34 cellular contexts compared by ENCODE assay signal in the genomic region with DNA sequence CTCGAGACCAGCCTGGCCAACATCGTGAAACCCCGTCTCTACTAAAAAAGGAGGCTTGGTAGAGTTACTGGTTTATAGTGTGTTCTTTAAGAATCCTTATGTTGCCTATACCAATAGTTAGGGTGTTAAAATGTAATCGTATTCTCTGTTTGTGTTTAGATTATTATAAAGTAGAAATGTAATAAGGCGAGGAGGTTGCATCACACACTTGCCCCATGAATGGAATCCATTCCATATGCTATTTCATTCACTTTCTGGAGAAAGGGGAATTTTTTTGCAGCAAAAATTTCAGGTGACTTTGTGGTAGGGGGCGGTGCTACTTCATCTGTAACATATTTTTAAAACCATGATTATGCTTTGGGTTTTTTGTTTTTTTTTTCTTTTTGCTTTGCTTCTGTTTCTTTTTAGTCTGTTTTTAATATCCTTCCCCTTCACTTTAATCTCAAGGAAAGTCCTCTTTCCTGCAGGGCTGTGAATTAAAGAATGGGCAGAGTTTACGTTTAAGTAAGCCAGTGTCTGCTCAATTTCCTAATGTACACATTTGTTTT. TPM values are rescaled to one million over a fixed set of nuclear protein-coding genes. Genes with fewer than 3 reads are reported as not detected.
"Had no signal": no experiment of that assay in that cellular context is flagged by ENCODE, and none has a peak within 500 bp of the region (broad histone marks: within the 10 kb centered on the region; RNA-seq: fewer than 3 reads in every experiment).

No MANE protein-coding gene starts in this region.

- H3K9me3 ChIP-seq: adrenal gland, breast epithelium, esophagus muscularis mucosa, gastrocnemius medialis, heart left ventricle had no signal

- ATAC-seq: activated CD4-positive, alpha-beta T cell treated with anti-CD3 and anti-CD28 coated beads for 36 hours; activated CD8-positive, alpha-beta memory T cell treated with anti-CD3 and anti-CD28 coated beads, Interleukin-2, amount 10 ng/mL, durations not matched to agents 7 days and 5 days; activated CD8-positive, alpha-beta T cell treated with anti-CD3 and anti-CD28 coated beads, Interleukin-2, amount 10 ng/mL, durations not matched to agents 7 days and 5 days; activated T-cell treated with anti-CD3 and anti-CD28 coated beads, Interleukin-2, amount 50 U/mL, for 72 hours; foreskin keratinocyte; gastrocnemius medialis; heart left ventricle had no signal

- H3K27ac Mint-ChIP-seq: activated CD4-positive, alpha-beta memory T cell treated with anti-CD3 and anti-CD28 coated beads for 36 hours; activated CD4-positive, alpha-beta T cell treated with anti-CD3 and anti-CD28 coated beads, Interleukin-2, amount 10 ng/mL, durations not matched to agents 24 days and 14 days; activated CD8-positive, alpha-beta memory T cell treated with anti-CD3 and anti-CD28 coated beads, Interleukin-2, amount 10 ng/mL, durations not matched to agents 7 days and 5 days; activated CD8-positive, alpha-beta T cell treated with anti-CD3 and anti-CD28 coated beads, Interleukin-2, amount 10 ng/mL, durations not matched to agents 7 days and 5 days; activated naive CD8-positive, alpha-beta T cell; activated T-cell treated with anti-CD3 and anti-CD28 coated beads, Interleukin-2, amount 50 U/mL, for 24 hours; activated T-cell treated with anti-CD3 and anti-CD28 coated beads, Interleukin-2, amount 50 U/mL, for 72 hours; brain; dendritic cell treated with granulocyte-macrophage colony-stimulating factor and Interleukin-4, amounts not matched to agents 40 ng/mL and 50 ng/mL, for 4 days; endodermal cell had no signal

- DNase-seq: activated CD4-positive, alpha-beta memory T cell treated with anti-CD3 and anti-CD28 coated beads for 36 hours; activated CD4-positive, alpha-beta T cell treated with anti-CD3 and anti-CD28 coated beads for 36 hours; activated CD4-positive, alpha-beta T cell treated with anti-CD3 and anti-CD28 coated beads, Interleukin-2, amount 10 ng/mL, durations not matched to agents 24 days and 14 days; activated CD4-positive, CD25-positive, alpha-beta regulatory T cell; activated CD4-positive, CD25-positive, alpha-beta regulatory T cell treated with anti-CD3 and anti-CD28 coated beads, Interleukin-2, amount 50 U/mL, for 72 hours; activated CD8-positive, alpha-beta memory T cell treated with anti-CD3 and anti-CD28 coated beads, Interleukin-2, amount 10 ng/mL, durations not matched to agents 7 days and 5 days; activated CD8-positive, alpha-beta memory T cell treated with anti-CD3 and anti-CD28 coated beads, Interleukin-2, amount 50 U/mL, for 4 hours; activated CD8-positive, alpha-beta T cell treated with anti-CD3 and anti-CD28 coated beads, Interleukin-2, amount 10 ng/mL, durations not matched to agents 7 days and 5 days; activated gamma-delta T cell; activated naive CD4-positive, alpha-beta T cell; activated naive CD4-positive, alpha-beta T cell treated with anti-CD3 and anti-CD28 coated beads, Interleukin-2, amount 50 U/mL, for 16 hours; activated T-cell treated with anti-CD3 and anti-CD28 coated beads for 4 hours; activated T-cell treated with anti-CD3 and anti-CD28 coated beads, Interleukin-2, amount 50 U/mL, for 24 hours; activated T-cell treated with anti-CD3 and anti-CD28 coated beads, Interleukin-2, amount 50 U/mL, for 72 hours; adrenal gland; amygdala; aorta; central memory CD4-positive, alpha-beta T cell; dorsolateral prefrontal cortex; effector memory CD4-positive, alpha-beta T cell; endodermal cell; foreskin keratinocyte; gastrocnemius medialis; glutamatergic neuron; heart left ventricle; hypothalamus; T-helper 2 cell had no signal

- H3K4me3 Mint-ChIP-seq: activated CD4-positive, alpha-beta memory T cell treated with anti-CD3 and anti-CD28 coated beads for 36 hours; activated CD4-positive, alpha-beta T cell treated with anti-CD3 and anti-CD28 coated beads for 36 hours; activated CD4-positive, alpha-beta T cell treated with anti-CD3 and anti-CD28 coated beads, Interleukin-2, amount 10 ng/mL, durations not matched to agents 24 days and 14 days; activated CD8-positive, alpha-beta memory T cell treated with anti-CD3 and anti-CD28 coated beads, Interleukin-2, amount 10 ng/mL, durations not matched to agents 7 days and 5 days; activated CD8-positive, alpha-beta T cell treated with anti-CD3 and anti-CD28 coated beads, Interleukin-2, amount 10 ng/mL, durations not matched to agents 7 days and 5 days; activated naive CD8-positive, alpha-beta T cell; activated T-cell treated with anti-CD3 and anti-CD28 coated beads, Interleukin-2, amount 50 U/mL, for 24 hours; activated T-cell treated with anti-CD3 and anti-CD28 coated beads, Interleukin-2, amount 50 U/mL, for 72 hours; brain; dendritic cell treated with granulocyte-macrophage colony-stimulating factor and Interleukin-4, amounts not matched to agents 40 ng/mL and 50 ng/mL, for 4 days; endodermal cell had no signal

- H3K27ac ChIP-seq: adrenal gland, breast epithelium, cardiac muscle cell, coronary artery, dorsolateral prefrontal cortex, esophagus muscularis mucosa, foreskin keratinocyte, gastrocnemius medialis, heart left ventricle had no signal

- H3K4me1 ChIP-seq: breast epithelium, esophagus muscularis mucosa, foreskin keratinocyte, gastrocnemius medialis, heart left ventricle had no signal

- H3K36me3 Mint-ChIP-seq: activated CD4-positive, alpha-beta memory T cell treated with anti-CD3 and anti-CD28 coated beads for 36 hours; activated CD8-positive, alpha-beta memory T cell treated with anti-CD3 and anti-CD28 coated beads, Interleukin-2, amount 10 ng/mL, durations not matched to agents 7 days and 5 days; activated naive CD8-positive, alpha-beta T cell; brain had no signal

- H3K9me3 Mint-ChIP-seq: activated CD4-positive, alpha-beta memory T cell treated with anti-CD3 and anti-CD28 coated beads for 36 hours; activated CD4-positive, alpha-beta T cell treated with anti-CD3 and anti-CD28 coated beads, Interleukin-2, amount 10 ng/mL, durations not matched to agents 24 days and 14 days; activated T-cell treated with anti-CD3 and anti-CD28 coated beads, Interleukin-2, amount 50 U/mL, for 24 hours; activated T-cell treated with anti-CD3 and anti-CD28 coated beads, Interleukin-2, amount 50 U/mL, for 72 hours; dendritic cell treated with granulocyte-macrophage colony-stimulating factor and Interleukin-4, amounts not matched to agents 40 ng/mL and 50 ng/mL, for 4 days had no signal

- H3K36me3 ChIP-seq: adrenal gland, breast epithelium, cardiac muscle cell, esophagus muscularis mucosa, gastrocnemius medialis, heart left ventricle had no signal

- H3K27me3 ChIP-seq: adrenal gland, breast epithelium, cardiac muscle cell, dorsolateral prefrontal cortex had no signal

- H3K27me3 Mint-ChIP-seq: activated CD4-positive, alpha-beta T cell treated with anti-CD3 and anti-CD28 coated beads for 36 hours; activated naive CD8-positive, alpha-beta T cell; activated T-cell treated with anti-CD3 and anti-CD28 coated beads, Interleukin-2, amount 50 U/mL, for 24 hours; brain had no signal

- H3K4me1 Mint-ChIP-seq: activated CD4-positive, alpha-beta T cell treated with anti-CD3 and anti-CD28 coated beads for 36 hours; activated CD4-positive, alpha-beta T cell treated with anti-CD3 and anti-CD28 coated beads, Interleukin-2, amount 10 ng/mL, durations not matched to agents 24 days and 14 days; brain; endodermal cell had no signal

- H3K4me3 ChIP-seq: adrenal gland, breast epithelium, cardiac muscle cell, coronary artery, dorsolateral prefrontal cortex, esophagus muscularis mucosa, gastrocnemius medialis, heart left ventricle had no signal

RNA-seq across cellular contexts. Expression of gene MUC4, which starts 33.0 kb away (rescaled TPM):
- total RNA-seq: cardiac muscle cell, foreskin keratinocyte had no signal
